In the genomic region with DNA sequence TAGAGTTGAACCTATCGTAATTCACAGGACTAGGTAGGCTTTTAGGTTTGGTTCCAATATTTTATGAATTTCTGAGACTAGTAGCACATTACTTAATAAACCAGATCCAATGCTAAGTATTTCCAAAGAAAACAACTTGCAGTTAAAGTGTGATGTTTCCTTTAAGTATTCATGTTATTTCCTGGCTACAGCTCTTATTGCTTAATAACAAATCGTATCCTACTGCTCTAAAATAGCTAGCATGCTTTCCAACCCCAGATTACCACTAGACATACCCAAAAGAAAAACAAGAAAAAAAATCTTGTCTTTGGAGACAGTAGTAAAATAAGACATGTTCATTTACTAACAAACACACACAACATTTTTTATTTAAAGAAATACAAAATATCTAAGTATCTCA, we compare ENCODE assay signal across 25 cellular contexts. TPM values are rescaled to one million over a fixed set of nuclear protein-coding genes. Genes with fewer than 3 reads are reported as not detected.
"Had no signal": no experiment of that assay in that cellular context is flagged by ENCODE, and none has a peak within 500 bp of the region (broad histone marks: within the 10 kb centered on the region; RNA-seq: fewer than 3 reads in every experiment).

No MANE protein-coding gene starts in this region.

- ATAC-seq: activated CD8-positive, alpha-beta T cell treated with anti-CD3 and anti-CD28 coated beads, Interleukin-2, amount 10 ng/mL, durations not matched to agents 7 days and 5 days; left lung; mucosa of descending colon; naive thymus-derived CD4-positive, alpha-beta T cell; stimulated activated naive CD8-positive, alpha-beta T cell treated with anti-CD3 and anti-CD28 coated beads, Interleukin-15, amount 100 ng/mL, for 72 hours had no signal

- H3K27ac ChIP-seq: hepatocyte, left lung, neutrophil, SJSA1, testis, upper lobe of left lung had no signal

- DNase-seq: activated CD4-positive, alpha-beta T cell treated with anti-CD3 and anti-CD28 coated beads, Interleukin-2, amount 10 ng/mL, durations not matched to agents 24 days and 14 days; activated CD4-positive, CD25-positive, alpha-beta regulatory T cell; activated CD8-positive, alpha-beta memory T cell treated with anti-CD3 and anti-CD28 coated beads, Interleukin-2, amount 50 U/mL, for 4 hours; activated CD8-positive, alpha-beta T cell treated with anti-CD3 and anti-CD28 coated beads, Interleukin-2, amount 10 ng/mL, durations not matched to agents 7 days and 5 days; activated naive CD8-positive, alpha-beta T cell treated with anti-CD3 and anti-CD28 coated beads, Interleukin-2, amount 10 ng/mL, durations not matched to agents 7 days and 5 days; aorta; effector CD8-positive, alpha-beta T cell; left lung; mucosa of descending colon; naive thymus-derived CD4-positive, alpha-beta T cell; posterior cingulate gyrus; retina; stimulated activated CD4-positive, alpha-beta T cell treated with anti-CD3 and anti-CD28 coated beads, Interleukin-15, amount 100 ng/mL, for 24 hours; stimulated activated CD4-positive, alpha-beta T cell treated with anti-CD3 and anti-CD28 coated beads, Interleukin-4, amount 100 ng/mL, for 4 hours; stimulated activated CD8-positive, alpha-beta memory T cell treated with anti-CD3 and anti-CD28 coated beads, Interleukin-4, amount 100 ng/mL, for 48 hours; stimulated activated naive CD8-positive, alpha-beta T cell treated with anti-CD3 and anti-CD28 coated beads, Interleukin-15, amount 100 ng/mL, for 72 hours; testis; upper lobe of left lung had no signal

- H3K4me3 ChIP-seq: hepatocyte, left lung, mucosa of descending colon, SJSA1, testis, upper lobe of left lung had no signal

- H3K27me3 ChIP-seq: hepatocyte, left lung, neutrophil, SJSA1, testis, upper lobe of left lung had no signal

- H3K36me3 ChIP-seq: left lung, neutrophil, SJSA1, upper lobe of left lung had no signal

- FAIRE-seq: keratinocyte, TTC549 had no signal

RNA-seq across cellular contexts. Expression of gene KRTAP27-1, which starts 0.9 kb away (rescaled TPM):
- total RNA-seq: activated CD4-positive, alpha-beta T cell treated with anti-CD3 and anti-CD28 coated beads, Interleukin-2, amount 10 ng/mL, durations not matched to agents 24 days and 14 days; activated CD8-positive, alpha-beta T cell treated with anti-CD3 and anti-CD28 coated beads, Interleukin-2, amount 10 ng/mL, durations not matched to agents 7 days and 5 days; activated naive CD8-positive, alpha-beta T cell treated with anti-CD3 and anti-CD28 coated beads, Interleukin-2, amount 10 ng/mL, durations not matched to agents 7 days and 5 days; activated T-helper 1 cell treated with anti-CD3 and anti-CD28 coated beads, Interleukin-12 subunit alpha, Interleukin-12 subunit beta, Interleukin-2, Interleukin-4 antibody, amounts not matched to agents 30 ng/mL and 10 ng/mL and 1 ng/mL, durations not matched to agents 14 hours and 24 hours and 36 hours; aorta; hepatocyte; left lung; mucosa of descending colon; naive thymus-derived CD4-positive, alpha-beta T cell; SJSA1; T-helper 2 cell treated with Interferon-gamma antibody and Interleukin-4, amounts not matched to agents 100 ng/mL and 5 ng/mL, for 36 hours; testis; upper lobe of left lung had no signal

RNA-seq across cellular contexts. Expression of gene KRTAP23-1, which starts 11.8 kb away (rescaled TPM):
- total RNA-seq: activated CD4-positive, alpha-beta T cell treated with anti-CD3 and anti-CD28 coated beads, Interleukin-2, amount 10 ng/mL, durations not matched to agents 24 days and 14 days; activated CD8-positive, alpha-beta T cell treated with anti-CD3 and anti-CD28 coated beads, Interleukin-2, amount 10 ng/mL, durations not matched to agents 7 days and 5 days; activated naive CD8-positive, alpha-beta T cell treated with anti-CD3 and anti-CD28 coated beads, Interleukin-2, amount 10 ng/mL, durations not matched to agents 7 days and 5 days; activated T-helper 1 cell treated with anti-CD3 and anti-CD28 coated beads, Interleukin-12 subunit alpha, Interleukin-12 subunit beta, Interleukin-2, Interleukin-4 antibody, amounts not matched to agents 30 ng/mL and 10 ng/mL and 1 ng/mL, durations not matched to agents 14 hours and 24 hours and 36 hours; aorta; hepatocyte; left lung; mucosa of descending colon; naive thymus-derived CD4-positive, alpha-beta T cell; SJSA1; T-helper 2 cell treated with Interferon-gamma antibody and Interleukin-4, amounts not matched to agents 100 ng/mL and 5 ng/mL, for 36 hours; testis; upper lobe of left lung had no signal

RNA-seq across cellular contexts. Expression of gene KRTAP26-1, which starts 16.5 kb away (rescaled TPM):
- total RNA-seq: activated CD4-positive, alpha-beta T cell treated with anti-CD3 and anti-CD28 coated beads, Interleukin-2, amount 10 ng/mL, durations not matched to agents 24 days and 14 days; activated CD8-positive, alpha-beta T cell treated with anti-CD3 and anti-CD28 coated beads, Interleukin-2, amount 10 ng/mL, durations not matched to agents 7 days and 5 days; activated naive CD8-positive, alpha-beta T cell treated with anti-CD3 and anti-CD28 coated beads, Interleukin-2, amount 10 ng/mL, durations not matched to agents 7 days and 5 days; activated T-helper 1 cell treated with anti-CD3 and anti-CD28 coated beads, Interleukin-12 subunit alpha, Interleukin-12 subunit beta, Interleukin-2, Interleukin-4 antibody, amounts not matched to agents 30 ng/mL and 10 ng/mL and 1 ng/mL, durations not matched to agents 14 hours and 24 hours and 36 hours; aorta; hepatocyte; left lung; mucosa of descending colon; naive thymus-derived CD4-positive, alpha-beta T cell; SJSA1; T-helper 2 cell treated with Interferon-gamma antibody and Interleukin-4, amounts not matched to agents 100 ng/mL and 5 ng/mL, for 36 hours; upper lobe of left lung had no signal

RNA-seq across cellular contexts. Expression of gene KRTAP13-2, which starts 35.5 kb away (rescaled TPM):
- total RNA-seq: activated CD4-positive, alpha-beta T cell treated with anti-CD3 and anti-CD28 coated beads, Interleukin-2, amount 10 ng/mL, durations not matched to agents 24 days and 14 days; activated CD8-positive, alpha-beta T cell treated with anti-CD3 and anti-CD28 coated beads, Interleukin-2, amount 10 ng/mL, durations not matched to agents 7 days and 5 days; activated naive CD8-positive, alpha-beta T cell treated with anti-CD3 and anti-CD28 coated beads, Interleukin-2, amount 10 ng/mL, durations not matched to agents 7 days and 5 days; activated T-helper 1 cell treated with anti-CD3 and anti-CD28 coated beads, Interleukin-12 subunit alpha, Interleukin-12 subunit beta, Interleukin-2, Interleukin-4 antibody, amounts not matched to agents 30 ng/mL and 10 ng/mL and 1 ng/mL, durations not matched to agents 14 hours and 24 hours and 36 hours; aorta; hepatocyte; left lung; naive thymus-derived CD4-positive, alpha-beta T cell; SJSA1; T-helper 2 cell treated with Interferon-gamma antibody and Interleukin-4, amounts not matched to agents 100 ng/mL and 5 ng/mL, for 36 hours; testis; upper lobe of left lung had no signal

RNA-seq across cellular contexts. Expression of gene KRTAP25-1, which starts 47.3 kb away (rescaled TPM):
- total RNA-seq: activated CD4-positive, alpha-beta T cell treated with anti-CD3 and anti-CD28 coated beads, Interleukin-2, amount 10 ng/mL, durations not matched to agents 24 days and 14 days; activated CD8-positive, alpha-beta T cell treated with anti-CD3 and anti-CD28 coated beads, Interleukin-2, amount 10 ng/mL, durations not matched to agents 7 days and 5 days; activated naive CD8-positive, alpha-beta T cell treated with anti-CD3 and anti-CD28 coated beads, Interleukin-2, amount 10 ng/mL, durations not matched to agents 7 days and 5 days; activated T-helper 1 cell treated with anti-CD3 and anti-CD28 coated beads, Interleukin-12 subunit alpha, Interleukin-12 subunit beta, Interleukin-2, Interleukin-4 antibody, amounts not matched to agents 30 ng/mL and 10 ng/mL and 1 ng/mL, durations not matched to agents 14 hours and 24 hours and 36 hours; aorta; hepatocyte; left lung; mucosa of descending colon; naive thymus-derived CD4-positive, alpha-beta T cell; SJSA1; T-helper 2 cell treated with Interferon-gamma antibody and Interleukin-4, amounts not matched to agents 100 ng/mL and 5 ng/mL, for 36 hours; testis; upper lobe of left lung had no signal
